In the genomic region with DNA sequence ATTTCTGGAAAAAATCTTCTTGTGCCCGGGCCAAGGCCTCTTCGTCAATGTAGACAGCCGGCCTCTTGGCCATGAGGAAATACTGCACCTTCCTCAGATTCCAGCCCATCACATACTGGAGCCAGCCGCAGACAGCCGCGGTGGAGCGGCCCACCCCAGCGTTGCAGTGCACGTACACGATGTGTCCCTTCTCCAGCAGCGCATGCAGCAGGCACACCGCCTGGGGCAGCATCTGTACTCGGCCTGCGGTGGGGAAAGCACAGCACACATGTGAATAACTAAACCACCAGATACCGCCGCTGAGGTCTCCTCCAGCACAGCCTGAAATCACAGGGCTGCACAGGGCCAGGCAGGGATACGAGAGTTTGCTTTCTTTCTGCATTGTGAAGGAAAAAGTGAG, we compare ENCODE assay signal across 28 cellular contexts.
"Had no signal": no experiment of that assay in that cellular context is flagged by ENCODE, and none has a peak within 500 bp of the region (broad histone marks: within the 10 kb centered on the region; RNA-seq: fewer than 3 reads in every experiment).

No MANE protein-coding gene starts in this region.

- H3K9me3 Mint-ChIP-seq: activated CD4-positive, alpha-beta memory T cell treated with anti-CD3 and anti-CD28 coated beads, Interleukin-2, amount 10 ng/mL, durations not matched to agents 7 days and 5 days; activated CD4-positive, alpha-beta T cell treated with anti-CD3 and anti-CD28 coated beads, Interleukin-2, amount 10 ng/mL, durations not matched to agents 7 days and 5 days; activated naive CD4-positive, alpha-beta T cell treated with anti-CD3 and anti-CD28 coated beads, Interleukin-2, amount 10 ng/mL, durations not matched to agents 7 days and 5 days; activated naive CD4-positive, alpha-beta T cell treated with anti-CD3 and anti-CD28 coated beads, Interleukin-2, amount 50 U/mL, for 72 hours; activated naive CD8-positive, alpha-beta T cell treated with anti-CD3 and anti-CD28 coated beads, Interleukin-2, amount 10 ng/mL, durations not matched to agents 7 days and 5 days; activated T-cell treated with anti-CD3 and anti-CD28 coated beads, Interleukin-2, amount 50 U/mL, for 24 hours; activated T-cell treated with anti-CD3 and anti-CD28 coated beads, Interleukin-2, amount 50 U/mL, for 72 hours; brain; central memory CD8-positive, alpha-beta T cell; effector memory CD8-positive, alpha-beta T cell had no signal

- H3K27me3 ChIP-seq: ascending aorta, esophagus muscularis mucosa, gastroesophageal sphincter, heart right ventricle had no signal

- H3K9me3 ChIP-seq: ascending aorta, esophagus muscularis mucosa, gastroesophageal sphincter had no signal

- FAIRE-seq: colon had no signal

- ATAC-seq: activated naive CD4-positive, alpha-beta T cell treated with anti-CD3 and anti-CD28 coated beads, Interleukin-2, amount 50 U/mL, for 72 hours; activated T-cell treated with anti-CD3 and anti-CD28 coated beads, Interleukin-2, amount 50 U/mL, for 72 hours; effector memory CD8-positive, alpha-beta T cell; gastroesophageal sphincter had no signal

- H3K27ac ChIP-seq: ascending aorta, esophagus muscularis mucosa, gastroesophageal sphincter, heart right ventricle had no signal

- DNase-seq: activated CD4-positive, alpha-beta memory T cell treated with anti-CD3 and anti-CD28 coated beads, Interleukin-2, amount 10 ng/mL, durations not matched to agents 7 days and 5 days; activated CD4-positive, alpha-beta T cell treated with anti-CD3 and anti-CD28 coated beads for 4 hours; activated CD4-positive, alpha-beta T cell treated with anti-CD3 and anti-CD28 coated beads, Interleukin-2, amount 10 ng/mL, durations not matched to agents 7 days and 5 days; activated CD4-positive, alpha-beta T cell treated with anti-CD3 and anti-CD28 coated beads, Interleukin-2, amount 50 U/mL, for 4 hours; activated CD4-positive, CD25-positive, alpha-beta regulatory T cell; activated CD4-positive, CD25-positive, alpha-beta regulatory T cell treated with anti-CD3 and anti-CD28 coated beads, Interleukin-2, amount 50 U/mL, for 72 hours; activated CD8-positive, alpha-beta memory T cell treated with anti-CD3 and anti-CD28 coated beads, Interleukin-2, amount 50 U/mL, for 48 hours; activated gamma-delta T cell; activated naive CD4-positive, alpha-beta T cell; activated naive CD4-positive, alpha-beta T cell treated with anti-CD3 and anti-CD28 coated beads, Interleukin-2, amount 10 ng/mL, durations not matched to agents 7 days and 5 days; activated naive CD8-positive, alpha-beta T cell treated with anti-CD3 and anti-CD28 coated beads, Interleukin-2, amount 10 ng/mL, durations not matched to agents 7 days and 5 days; activated T-cell treated with anti-CD3 and anti-CD28 coated beads for 4 hours; activated T-cell treated with anti-CD3 and anti-CD28 coated beads, Interleukin-2, amount 50 U/mL, for 24 hours; activated T-cell treated with anti-CD3 and anti-CD28 coated beads, Interleukin-2, amount 50 U/mL, for 72 hours; cortex of kidney; effector CD4-positive, alpha-beta T cell; effector memory CD8-positive, alpha-beta T cell; erythroblast; foreskin melanocyte; heart right ventricle; T-helper 2 cell had no signal

- H3K4me1 Mint-ChIP-seq: activated CD4-positive, alpha-beta memory T cell treated with anti-CD3 and anti-CD28 coated beads, Interleukin-2, amount 10 ng/mL, durations not matched to agents 7 days and 5 days; activated CD4-positive, alpha-beta T cell treated with anti-CD3 and anti-CD28 coated beads, Interleukin-2, amount 10 ng/mL, durations not matched to agents 7 days and 5 days; activated naive CD4-positive, alpha-beta T cell treated with anti-CD3 and anti-CD28 coated beads, Interleukin-2, amount 10 ng/mL, durations not matched to agents 7 days and 5 days; activated naive CD8-positive, alpha-beta T cell treated with anti-CD3 and anti-CD28 coated beads, Interleukin-2, amount 10 ng/mL, durations not matched to agents 7 days and 5 days; central memory CD8-positive, alpha-beta T cell had no signal

- H3K27ac Mint-ChIP-seq: activated CD4-positive, alpha-beta memory T cell treated with anti-CD3 and anti-CD28 coated beads, Interleukin-2, amount 10 ng/mL, durations not matched to agents 7 days and 5 days; activated CD4-positive, alpha-beta T cell treated with anti-CD3 and anti-CD28 coated beads, Interleukin-2, amount 10 ng/mL, durations not matched to agents 7 days and 5 days; activated naive CD4-positive, alpha-beta T cell treated with anti-CD3 and anti-CD28 coated beads, Interleukin-2, amount 10 ng/mL, durations not matched to agents 7 days and 5 days; activated naive CD4-positive, alpha-beta T cell treated with anti-CD3 and anti-CD28 coated beads, Interleukin-2, amount 50 U/mL, for 72 hours; activated naive CD8-positive, alpha-beta T cell treated with anti-CD3 and anti-CD28 coated beads, Interleukin-2, amount 10 ng/mL, durations not matched to agents 7 days and 5 days; activated T-cell treated with anti-CD3 and anti-CD28 coated beads, Interleukin-2, amount 50 U/mL, for 24 hours; activated T-cell treated with anti-CD3 and anti-CD28 coated beads, Interleukin-2, amount 50 U/mL, for 72 hours; brain; effector memory CD8-positive, alpha-beta T cell had no signal

- H3K4me3 ChIP-seq: ascending aorta, esophagus muscularis mucosa, gastroesophageal sphincter, heart right ventricle had no signal

- H3K4me3 Mint-ChIP-seq: activated CD4-positive, alpha-beta memory T cell treated with anti-CD3 and anti-CD28 coated beads, Interleukin-2, amount 10 ng/mL, durations not matched to agents 7 days and 5 days; activated CD4-positive, alpha-beta T cell treated with anti-CD3 and anti-CD28 coated beads, Interleukin-2, amount 10 ng/mL, durations not matched to agents 7 days and 5 days; activated naive CD4-positive, alpha-beta T cell treated with anti-CD3 and anti-CD28 coated beads, Interleukin-2, amount 10 ng/mL, durations not matched to agents 7 days and 5 days; activated naive CD8-positive, alpha-beta T cell treated with anti-CD3 and anti-CD28 coated beads, Interleukin-2, amount 10 ng/mL, durations not matched to agents 7 days and 5 days; activated T-cell treated with anti-CD3 and anti-CD28 coated beads, Interleukin-2, amount 50 U/mL, for 24 hours; activated T-cell treated with anti-CD3 and anti-CD28 coated beads, Interleukin-2, amount 50 U/mL, for 72 hours; brain; central memory CD8-positive, alpha-beta T cell; effector memory CD8-positive, alpha-beta T cell had no signal

- H3K4me1 ChIP-seq: ascending aorta, gastroesophageal sphincter had no signal

- H3K36me3 Mint-ChIP-seq: activated naive CD4-positive, alpha-beta T cell treated with anti-CD3 and anti-CD28 coated beads, Interleukin-2, amount 10 ng/mL, durations not matched to agents 7 days and 5 days; activated naive CD8-positive, alpha-beta T cell treated with anti-CD3 and anti-CD28 coated beads, Interleukin-2, amount 10 ng/mL, durations not matched to agents 7 days and 5 days had no signal
